ENCODE assay signal across 8 cellular contexts in the genomic region with DNA sequence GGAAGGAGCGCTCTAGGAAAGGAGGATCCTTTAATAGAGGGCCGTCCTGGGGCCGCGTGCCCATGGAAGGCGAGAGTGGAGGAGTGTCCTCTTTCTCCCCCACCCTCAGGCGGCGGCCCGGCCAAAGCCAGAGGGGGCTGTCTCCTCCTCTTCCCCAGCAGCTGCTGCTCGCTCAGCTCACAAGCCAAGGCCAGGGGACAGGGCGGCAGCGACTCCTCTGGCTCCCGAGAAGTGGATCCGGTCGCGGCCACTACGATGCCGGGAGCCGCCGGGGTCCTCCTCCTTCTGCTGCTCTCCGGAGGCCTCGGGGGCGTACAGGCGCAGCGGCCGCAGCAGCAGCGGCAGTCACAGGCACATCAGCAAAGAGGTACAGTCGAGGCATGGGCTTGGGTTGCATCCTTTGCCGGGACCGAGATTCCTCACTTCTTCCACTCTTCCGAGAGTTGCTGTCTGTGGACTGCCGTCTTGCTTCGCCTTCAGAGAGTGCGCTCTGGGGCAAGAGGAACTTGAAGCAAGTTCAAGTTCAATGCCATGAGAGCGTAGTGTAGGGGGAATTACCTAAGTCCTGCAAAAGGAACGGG. TPM values are rescaled to one million over a fixed set of nuclear protein-coding genes. Genes with fewer than 3 reads are reported as not detected.
DNase-seq lines count a peak whose midpoint lies in the region; ATAC-seq and TF ChIP-seq lines count a peak whose summit lies in the region.

A gene with protein sequence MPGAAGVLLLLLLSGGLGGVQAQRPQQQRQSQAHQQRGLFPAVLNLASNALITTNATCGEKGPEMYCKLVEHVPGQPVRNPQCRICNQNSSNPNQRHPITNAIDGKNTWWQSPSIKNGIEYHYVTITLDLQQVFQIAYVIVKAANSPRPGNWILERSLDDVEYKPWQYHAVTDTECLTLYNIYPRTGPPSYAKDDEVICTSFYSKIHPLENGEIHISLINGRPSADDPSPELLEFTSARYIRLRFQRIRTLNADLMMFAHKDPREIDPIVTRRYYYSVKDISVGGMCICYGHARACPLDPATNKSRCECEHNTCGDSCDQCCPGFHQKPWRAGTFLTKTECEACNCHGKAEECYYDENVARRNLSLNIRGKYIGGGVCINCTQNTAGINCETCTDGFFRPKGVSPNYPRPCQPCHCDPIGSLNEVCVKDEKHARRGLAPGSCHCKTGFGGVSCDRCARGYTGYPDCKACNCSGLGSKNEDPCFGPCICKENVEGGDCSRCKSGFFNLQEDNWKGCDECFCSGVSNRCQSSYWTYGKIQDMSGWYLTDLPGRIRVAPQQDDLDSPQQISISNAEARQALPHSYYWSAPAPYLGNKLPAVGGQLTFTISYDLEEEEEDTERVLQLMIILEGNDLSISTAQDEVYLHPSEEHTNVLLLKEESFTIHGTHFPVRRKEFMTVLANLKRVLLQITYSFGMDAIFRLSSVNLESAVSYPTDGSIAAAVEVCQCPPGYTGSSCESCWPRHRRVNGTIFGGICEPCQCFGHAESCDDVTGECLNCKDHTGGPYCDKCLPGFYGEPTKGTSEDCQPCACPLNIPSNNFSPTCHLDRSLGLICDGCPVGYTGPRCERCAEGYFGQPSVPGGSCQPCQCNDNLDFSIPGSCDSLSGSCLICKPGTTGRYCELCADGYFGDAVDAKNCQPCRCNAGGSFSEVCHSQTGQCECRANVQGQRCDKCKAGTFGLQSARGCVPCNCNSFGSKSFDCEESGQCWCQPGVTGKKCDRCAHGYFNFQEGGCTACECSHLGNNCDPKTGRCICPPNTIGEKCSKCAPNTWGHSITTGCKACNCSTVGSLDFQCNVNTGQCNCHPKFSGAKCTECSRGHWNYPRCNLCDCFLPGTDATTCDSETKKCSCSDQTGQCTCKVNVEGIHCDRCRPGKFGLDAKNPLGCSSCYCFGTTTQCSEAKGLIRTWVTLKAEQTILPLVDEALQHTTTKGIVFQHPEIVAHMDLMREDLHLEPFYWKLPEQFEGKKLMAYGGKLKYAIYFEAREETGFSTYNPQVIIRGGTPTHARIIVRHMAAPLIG (N-terminal part only) (plus strand): TSS at position 148 of the 581 bp plus-strand sequence. CDS start 108 bp downstream, at position 256.

- peak; percentile 49 for DNase-seq in AG09309 (ENCODE audit: low read depth)
- DNase-seq in MG63: peak; percentile 87
- peak; percentile 67 for DNase-seq in endothelial cell (ENCODE audit: low spot score)
- peak; percentile 57 for DNase-seq in lower lobe of right lung
- DNase-seq in stromal cell of bone marrow (ENCODE audit: low read depth): peak; percentile 52
- no peak for DNase-seq in activated CD4-positive, CD25-positive, alpha-beta regulatory T cell (lab: John Stamatoyannopoulos, UW)
- no peak for DNase-seq in CD4-positive, alpha-beta T cell

- intact Hi-C loops in lower lobe of right lung (cut with DNase I): no loop called here
- intact Hi-C loops in CD4-positive, alpha-beta T cell (cut with DNase I, micrococcal nuclease): no loop called here

- H3K9me3 ChIP-seq in MG63 (no peaks in the 10 kb centered on the region), lower lobe of right lung (no peaks in the 10 kb centered on the region)
- H3K9me3 ChIP-seq in CD4-positive, alpha-beta T cell (ENCODE audit: control insufficient read depth, low read length): no peaks in the 10 kb centered on the region

- peak within 1 kb of the TSS; percentile 87 for H3K4me3 Mint-ChIP-seq in endothelial cell (ENCODE audit: unreplicated experiment)
- H3K4me3 Mint-ChIP-seq in CD4-positive, alpha-beta T cell: no peak within 1 kb of the TSS

- no peaks in the 10 kb centered on the region for H3K9me3 Mint-ChIP-seq in endothelial cell (ENCODE audit: unreplicated experiment)
- H3K9me3 Mint-ChIP-seq in CD4-positive, alpha-beta T cell: no peaks in the 10 kb centered on the region

- H3K4me3 ChIP-seq in AG09309 (ENCODE audit: control insufficient read depth, low read depth, low read length) (peak within 1 kb of the TSS; percentile 75), MG63 (peak within 1 kb of the TSS; percentile 65), lower lobe of right lung (peak within 1 kb of the TSS; percentile 50)

- no peaks in the 10 kb centered on the region for H3K4me1 ChIP-seq in lower lobe of right lung

- ATAC-seq in lower lobe of right lung (peak; percentile 89 to 93), GM19324 (IDR thresholded peaks at IDR 0.05; ENCODE audit: low FRiP score, unreplicated experiment) (no peak)
- no peak for ATAC-seq in CD4-positive, alpha-beta T cell (ENCODE audit: poor library complexity)

- POLR2A ChIA-PET in CD4-positive, alpha-beta T cell (lab: Charles Lee): no interaction called here

- H3K27me3 Mint-ChIP-seq in endothelial cell (ENCODE audit: unreplicated experiment): peaks cover 5% of the 10 kb centered on the region
- peaks cover 47% of the 10 kb centered on the region for H3K27me3 Mint-ChIP-seq in CD4-positive, alpha-beta T cell

- no peak within 1 kb of the TSS for H3K27ac Mint-ChIP-seq in endothelial cell (ENCODE audit: unreplicated experiment)
- no peak within 1 kb of the TSS for H3K27ac Mint-ChIP-seq in CD4-positive, alpha-beta T cell

- H3K4me1 Mint-ChIP-seq in endothelial cell (ENCODE audit: unreplicated experiment): peaks cover 11% of the 10 kb centered on the region
- H3K4me1 Mint-ChIP-seq in CD4-positive, alpha-beta T cell (ENCODE audit: low read depth): peaks cover 12% of the 10 kb centered on the region

- no peaks in the 10 kb centered on the region for H3K36me3 Mint-ChIP-seq in endothelial cell (ENCODE audit: low read depth, unreplicated experiment)
- H3K36me3 Mint-ChIP-seq in CD4-positive, alpha-beta T cell (ENCODE audit: low read depth): no peaks in the 10 kb centered on the region

- no peaks in the 10 kb centered on the region for H3K27me3 ChIP-seq in MG63
- H3K27me3 ChIP-seq in lower lobe of right lung (ENCODE audit: low read depth): no peaks in the 10 kb centered on the region
- H3K27me3 ChIP-seq in CD4-positive, alpha-beta T cell (ENCODE audit: control insufficient read depth, insufficient read depth, low read length): peaks cover 9% of the 10 kb centered on the region

- H3K36me3 ChIP-seq in MG63: no peaks in the 10 kb centered on the region
- no peaks in the 10 kb centered on the region for H3K36me3 ChIP-seq in lower lobe of right lung

- H3K27ac ChIP-seq in lower lobe of right lung: peak within 1 kb of the TSS; percentile 56
- H3K27ac ChIP-seq in CD4-positive, alpha-beta T cell (ENCODE audit: low read depth, low read length): no peak within 1 kb of the TSS

- TF ChIP-seq CTCF in AG09309 (IDR thresholded peaks at IDR 0.05; ENCODE audit: control insufficient read depth, insufficient read depth, low read depth, low read length, missing control alignments) (peak; percentile 35), endothelial cell (IDR thresholded peaks at IDR 0.05; ENCODE audit: unreplicated experiment) (no peak), lower lobe of right lung (IDR thresholded peaks at IDR 0.05) (no peak)
- TF ChIP-seq CTCF in CD4-positive, alpha-beta T cell (IDR thresholded peaks at IDR 0.05): no peak

- CTCF ChIA-PET in CD4-positive, alpha-beta T cell (lab: Charles Lee): no interaction called here

RNA-seq across cellular contexts. Expression of the gene that starts here (rescaled TPM):
- total RNA-seq in MG63 (2014; rRNA removed; shearing (Covaris generic); ENCODE audit: low replicate concordance): 6.7 and 8.5 TPM in 2 replicates
- 2.0 TPM for total RNA-seq in endothelial cell (ENCODE audit: unreplicated experiment)
- 49.6 TPM for total RNA-seq in lower lobe of right lung
- total RNA-seq in CD4-positive, alpha-beta T cell: under 1 TPM; 0.05 to 0.06 TPM

Comparison
In these comparisons a context has a peak if more than half of its experiments do, and no peak if none do; other contexts are left out.
1. DNase-seq: peak in AG09309 (single experiment), MG63 (single experiment), endothelial cell (single experiment), lower lobe of right lung (single experiment) and stromal cell of bone marrow (single experiment); none in activated CD4-positive, CD25-positive, alpha-beta regulatory T cell (0 of 4) and CD4-positive, alpha-beta T cell (0 of 10).
2. ATAC-seq: peak in lower lobe of right lung (2 of 2); none in GM19324 (single experiment) and CD4-positive, alpha-beta T cell (single experiment).
3. Peak in every context shown above with its lines, with median percentiles within 50 percentile points of each other: H3K4me3 ChIP-seq.